ENCODE assay signal across 22 cellular contexts in the genomic region with DNA sequence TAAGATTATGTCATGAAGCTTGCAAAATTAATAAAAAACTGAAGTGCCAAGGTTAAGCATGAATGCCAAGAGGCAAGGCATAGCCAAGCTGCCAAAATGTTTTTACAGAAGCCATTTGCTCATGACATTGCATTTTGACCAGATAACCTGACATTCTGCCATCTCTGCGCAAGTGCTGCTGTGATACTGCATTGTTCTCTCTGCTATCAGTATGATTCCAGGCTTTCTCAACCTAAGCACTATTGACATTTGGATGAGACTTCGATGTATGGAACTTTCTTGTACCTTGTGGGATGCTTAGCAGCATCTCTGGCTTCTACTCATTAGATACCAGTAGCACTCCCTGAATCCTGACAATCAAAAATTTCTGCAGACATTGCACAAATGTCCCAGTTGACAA.
"Had no signal": no experiment of that assay in that cellular context is flagged by ENCODE, and none has a peak within 500 bp of the region (broad histone marks: within the 10 kb centered on the region; RNA-seq: fewer than 3 reads in every experiment).

No MANE protein-coding gene starts in this region.

- ATAC-seq: K562, Right ventricle myocardium inferior, SK-N-SH treated with all-trans-retinoic acid at 6 μM for 48 hours had no signal

- H3K27me3 Mint-ChIP-seq: IgD-negative memory B cell had no signal

- H3K36me3 Mint-ChIP-seq: IgD-negative memory B cell had no signal

- H3K4me3 Mint-ChIP-seq: IgD-negative memory B cell had no signal

- H3K4me1 Mint-ChIP-seq: IgD-negative memory B cell had no signal

- DNase-seq: Kasumi-1; MM.1S; NCI-H1048; NCI-H1105; NCI-H1436 treated with DMSO at 0.1 percent for 48 hours; NCI-H1694; NCI-H187 treated with DMSO at 0.1 percent for 48 hours; NCI-H2029 treated with DMSO at 0.1 percent for 48 hours; NCI-H2171; NCI-H345; NCI-H446 treated with DMSO at 0.1 percent for 48 hours; NCI-H510A treated with DMSO at 0.1 percent for 48 hours; NCI-H748 treated with DMSO at 0.1 percent for 48 hours; NK-92 treated with Interleukin-12 subunit alpha and Interleukin-12 subunit beta, amount 100 ng/mL, for 24 hours; PC-9; Peyer's patch; SHP77 treated with DMSO at 0.1 percent for 48 hours; SJCRH30 had no signal

- H3K27ac Mint-ChIP-seq: IgD-negative memory B cell had no signal
